In genomic region chr10:18658992-18659783, GRCh38 we compare ENCODE assay signal across 8 cellular contexts. TPM values are rescaled to one million over a fixed set of nuclear protein-coding genes. Genes with fewer than 3 reads are reported as not detected.
DNase-seq lines count a peak whose midpoint lies in the region; ATAC-seq, FAIRE-seq and TF ChIP-seq lines count a peak whose summit lies in the region.

A gene with protein sequence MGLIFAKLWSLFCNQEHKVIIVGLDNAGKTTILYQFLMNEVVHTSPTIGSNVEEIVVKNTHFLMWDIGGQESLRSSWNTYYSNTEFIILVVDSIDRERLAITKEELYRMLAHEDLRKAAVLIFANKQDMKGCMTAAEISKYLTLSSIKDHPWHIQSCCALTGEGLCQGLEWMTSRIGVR (plus strand): TSS chr10:18659431. CDS start chr10:18659638, 207 bp downstream.

- H3K9ac ChIP-seq in OCI-LY3 (ENCODE audit: low read length) = peak within 1 kb of the TSS; percentile 99

- peaks cover 32% of the 10 kb centered on the region for H4K20me1 ChIP-seq in OCI-LY3 (ENCODE audit: insufficient read depth, low read length)

- peaks cover 16% of the 10 kb centered on the region for H3K4me1 ChIP-seq in OCI-LY3 (ENCODE audit: low read length)
- peaks cover 29% of the 10 kb centered on the region for H3K4me1 ChIP-seq in mononuclear cell (ENCODE audit: insufficient read depth, low read length)

- no peaks in the 10 kb centered on the region for H3K9me3 ChIP-seq in OCI-LY3 (ENCODE audit: insufficient read depth, low read length)
- H3K9me3 ChIP-seq in mononuclear cell (ENCODE audit: low read depth, low read length) = no peaks in the 10 kb centered on the region

- peak within 1 kb of the TSS; percentile 90 for H3K27ac ChIP-seq in OCI-LY3 (ENCODE audit: low read length)

- H3K36me3 ChIP-seq in OCI-LY3 (replicated peaks; ENCODE audit: low read depth, low read length) = no peaks in the 10 kb centered on the region

- H2AFZ ChIP-seq in OCI-LY3 (ENCODE audit: low read depth, low read length) = peak within 1 kb of the TSS; percentile 85

- peaks cover 60% of the 10 kb centered on the region for H3K79me2 ChIP-seq in OCI-LY3 (ENCODE audit: low read length)

- H3K27me3 ChIP-seq in OCI-LY3 (ENCODE audit: low read depth, low read length) (no peaks in the 10 kb centered on the region), mononuclear cell (ENCODE audit: insufficient read depth, low read length) (no peaks in the 10 kb centered on the region)

- no peak for TF ChIP-seq CTCF in D721Med (IDR thresholded peaks at IDR 0.05; ENCODE audit: insufficient read depth, missing control alignments)
- no peak for TF ChIP-seq CTCF in OCI-LY3 (IDR thresholded peaks at IDR 0.05; ENCODE audit: low read depth, low read length)
- no peak for TF ChIP-seq CTCF in epithelial cell of esophagus (IDR thresholded peaks at IDR 0.05; ENCODE audit: insufficient read depth, low read depth, low read length, missing control alignments)

- H3K4me2 ChIP-seq in OCI-LY3 (ENCODE audit: low read length) = peak within 1 kb of the TSS; percentile 90

- peak within 1 kb of the TSS; percentile 97 for H3K4me3 ChIP-seq in OCI-LY3 (ENCODE audit: low read length)
- H3K4me3 ChIP-seq in epithelial cell of esophagus (ENCODE audit: low read length) = peak within 1 kb of the TSS; percentile 97
- peak within 1 kb of the TSS; percentile 81 for H3K4me3 ChIP-seq in mononuclear cell (ENCODE audit: low read length)

- ATAC-seq in GM21515 (IDR thresholded peaks at IDR 0.05; ENCODE audit: unreplicated experiment) = peak; percentile 86

- FAIRE-seq in D721Med (lab: Jason Lieb, UNC) = no peak

- DNase-seq in D721Med (ENCODE audit: insufficient read length, low spot score) = peak; percentile 92
- peak; percentile 92 for DNase-seq in HuH-7 (ENCODE audit: low spot score)
- DNase-seq in activated T-cell treated with anti-CD3 and anti-CD28 coated beads for 4 hours = peak; percentile 96
- peak; percentile 99 for DNase-seq in epithelial cell of esophagus (ENCODE audit: low read depth)
- peak; percentile 91 to 96 for DNase-seq in stimulated activated CD8-positive, alpha-beta memory T cell treated with anti-CD3 and anti-CD28 coated beads, Interleukin-4, amount 100 ng/mL, for 1 hour (ENCODE audit: low read depth in 2 of 2, low spot score in 1 of 2)

RNA-seq across cellular contexts. Expression of the gene that starts here (rescaled TPM):
- total RNA-seq in mononuclear cell = 59.0 TPM

Comparison
In these comparisons a context has a peak if more than half of its experiments do, and no peak if none do; other contexts are left out.
1. Peak in every context shown above with its lines: DNase-seq, ATAC-seq, H3K4me3 ChIP-seq and H3K27ac ChIP-seq.